In genomic region chr13:39051157-39051556, GRCh38 we compare ENCODE assay signal across 10 cellular contexts. TPM values are rescaled to one million over a fixed set of nuclear protein-coding genes. Genes with fewer than 3 reads are reported as not detected.
DNase-seq lines count a peak whose midpoint lies in the region; ATAC-seq, FAIRE-seq and TF ChIP-seq lines count a peak whose summit lies in the region.
"Had no signal": no experiment of that assay in that cellular context is flagged by ENCODE, and none has a peak within 500 bp of the region (broad histone marks: within the 10 kb centered on the region; RNA-seq: fewer than 3 reads in every experiment).

No MANE protein-coding gene starts in this region.

- H3K36me3 Mint-ChIP-seq in activated naive CD8-positive, alpha-beta T cell treated with anti-CD3 and anti-CD28 coated beads for 36 hours = peaks cover 18% of the 10 kb centered on the region

- H3K9me3 ChIP-seq in keratinocyte (ENCODE audit: control insufficient read depth, low read depth, low read length) (no peaks in the 10 kb centered on the region), gastrocnemius medialis (no peaks in the 10 kb centered on the region)
- H3K9me3 ChIP-seq: pancreas had no signal

- in situ Hi-C loops in gastrocnemius medialis (cut with MboI; ENCODE audit: low sequenced_read_pairs in 4 of 4) = no loop called here

- H3K4me3 ChIP-seq in keratinocyte (ENCODE audit: control insufficient read depth in 2 of 3, extremely low read depth in 1 of 3, insufficient read depth in 2 of 3, low read depth in 1 of 3, low read length in 3 of 3) (no peak overlapping the region), gastrocnemius medialis (no peak overlapping the region)
- H3K4me3 ChIP-seq: pancreas had no signal

- H4K20me1 ChIP-seq in keratinocyte (ENCODE audit: control insufficient read depth, extremely low read depth, insufficient read depth, low read length) = no peaks in the 10 kb centered on the region

- H3K9ac ChIP-seq in keratinocyte (ENCODE audit: control insufficient read depth, extremely low read depth, insufficient read depth, low read length) = no peak overlapping the region

- H3K4me1 ChIP-seq in keratinocyte (ENCODE audit: control insufficient read depth, extremely low read depth, insufficient read depth, low read length) (no peaks in the 10 kb centered on the region), gastrocnemius medialis (no peaks in the 10 kb centered on the region)
- H3K4me1 ChIP-seq: pancreas had no signal

- TF ChIP-seq POLR2A in gastrocnemius medialis (IDR thresholded peaks at IDR 0.05) = no peak

- H3K27ac ChIP-seq in keratinocyte (ENCODE audit: control insufficient read depth, insufficient read depth, low read length) (no peak overlapping the region), gastrocnemius medialis (no peak overlapping the region)
- H3K27ac ChIP-seq: pancreas had no signal

- no peak overlapping the region for H3K27ac Mint-ChIP-seq in activated naive CD8-positive, alpha-beta T cell treated with anti-CD3 and anti-CD28 coated beads for 36 hours
- H3K27ac Mint-ChIP-seq: T-helper 1 cell treated with Interleukin-12 subunit alpha and Interleukin-12 subunit beta and Interleukin-4 antibody, amounts not matched to agents 30 μg/mL and 1 μg/mL, for 36 hours had no signal

- no peak overlapping the region for H3K4me3 Mint-ChIP-seq in activated naive CD8-positive, alpha-beta T cell treated with anti-CD3 and anti-CD28 coated beads for 36 hours
- H3K4me3 Mint-ChIP-seq: T-helper 1 cell treated with Interleukin-12 subunit alpha and Interleukin-12 subunit beta and Interleukin-4 antibody, amounts not matched to agents 30 μg/mL and 1 μg/mL, for 36 hours had no signal

- peaks cover 12% of the 10 kb centered on the region for H3K4me1 Mint-ChIP-seq in activated naive CD8-positive, alpha-beta T cell treated with anti-CD3 and anti-CD28 coated beads for 36 hours

- no peak overlapping the region for H2AFZ ChIP-seq in keratinocyte (ENCODE audit: control insufficient read depth, low read length)

- peak in 2 of 3 experiments; percentile 39 to 41 for TF ChIP-seq CTCF in keratinocyte (optimal IDR thresholded peaks at IDR 0.05 in 1 of 3, IDR thresholded peaks at IDR 0.05 in 1 of 3, conservative IDR thresholded peaks at IDR 0.05 in 1 of 3; ENCODE audit: extremely low read depth in 1 of 3, insufficient read depth in 2 of 3, low read length in 3 of 3)
- peak in 2 of 5 experiments; percentile 6 to 29 for TF ChIP-seq CTCF in gastrocnemius medialis (IDR thresholded peaks at IDR 0.05 in 4 of 5, conservative IDR thresholded peaks at IDR 0.05 in 1 of 5)

- dilution Hi-C loops in keratinocyte (cut with MboI; ENCODE audit: extremely low pct_ligation_motif_present, low sequenced_read_pairs) = no loop called here

- ATAC-seq in gastrocnemius medialis = no peak
- no peak for ATAC-seq in GM18520 (IDR thresholded peaks at IDR 0.05; ENCODE audit: unreplicated experiment)
- no peak for ATAC-seq in HG02610 (IDR thresholded peaks at IDR 0.05; ENCODE audit: unreplicated experiment)

- H3K36me3 ChIP-seq in keratinocyte (ENCODE audit: control insufficient read depth in 2 of 2, extremely low read depth in 1 of 2, insufficient read depth in 2 of 2, low read length in 2 of 2) (no peaks in the 10 kb centered on the region), gastrocnemius medialis (no peaks in the 10 kb centered on the region)
- H3K36me3 ChIP-seq: pancreas had no signal

- H3K27me3 ChIP-seq in keratinocyte (ENCODE audit: control insufficient read depth, extremely low read depth, insufficient read depth, low read length) = no peaks in the 10 kb centered on the region
- no peaks in the 10 kb centered on the region for H3K27me3 ChIP-seq in gastrocnemius medialis
- H3K27me3 ChIP-seq: pancreas had no signal

- H3K9me3 Mint-ChIP-seq in activated naive CD8-positive, alpha-beta T cell treated with anti-CD3 and anti-CD28 coated beads for 36 hours = peaks cover 2% of the 10 kb centered on the region

- no peaks in the 10 kb centered on the region for H3K27me3 Mint-ChIP-seq in activated naive CD8-positive, alpha-beta T cell treated with anti-CD3 and anti-CD28 coated beads for 36 hours

- H3K79me2 ChIP-seq in keratinocyte (ENCODE audit: control insufficient read depth, insufficient read depth, low read length) = no peaks in the 10 kb centered on the region

- peak; percentile 66 for FAIRE-seq in TTC549 (lab: Jason Lieb, UNC)
- no peak for FAIRE-seq in keratinocyte (lab: Jason Lieb, UNC)

- DNase-seq in GM03348 (ENCODE audit: low spot score) (peak; percentile 43), LoVo (ENCODE audit: low spot score) (peak; percentile 15), keratinocyte (ENCODE audit: low read depth, low spot score) (no peak), gastrocnemius medialis (no peak)
- DNase-seq in activated naive CD8-positive, alpha-beta T cell treated with anti-CD3 and anti-CD28 coated beads for 36 hours = no peak
- DNase-seq: pancreas had no signal

- H3K9me1 ChIP-seq in keratinocyte (ENCODE audit: control insufficient read depth, extremely low read depth, insufficient read depth, low read length) = no peaks in the 10 kb centered on the region

- no peak overlapping the region for H3K4me2 ChIP-seq in keratinocyte (ENCODE audit: control insufficient read depth, extremely low read depth, insufficient read depth, low read depth, low read length)

- intact Hi-C loops in gastrocnemius medialis (cut with DNase I; ENCODE audit: low total_unique reads) = loop anchor here (5.0 kb wide), 1 partner anchor 566 kb away; no protein-coding TSS in a partner anchor

RNA-seq across cellular contexts. Expression of gene NHLRC3, which starts 12.9 kb away (rescaled TPM):
- 5.4 to 9.6 TPM (median 8.8 TPM) in 3 replicates for polyA plus RNA-seq in keratinocyte
- polyA plus RNA-seq in keratinocyte (2011; ENCODE audit: low read depth) = 2.5 TPM
- 2.1 and 3.1 TPM in 2 replicates for polyA plus RNA-seq in keratinocyte (2011; cell fraction: cytosol; rRNA removed)
- polyA plus RNA-seq in keratinocyte (2011; cell fraction: nucleus; rRNA removed) = 19.4 and 25.1 TPM in 2 replicates
- polyA plus RNA-seq in keratinocyte (2012; ENCODE audit: low replicate concordance) = 5.3 and 5.4 TPM in 2 replicates
- polyA minus RNA-seq in keratinocyte = 2.9 to 9.2 TPM (median 6.6 TPM) in 3 replicates
- polyA minus RNA-seq in keratinocyte (2011; cell fraction: cytosol; rRNA and poly(A)+ RNA removed) = 1.5 TPM
- polyA minus RNA-seq in keratinocyte (2011; cell fraction: nucleus; rRNA and poly(A)+ RNA removed) = 9.5 and 15.5 TPM in 2 replicates
- total RNA-seq in gastrocnemius medialis = 10 to 100 TPM in 1 of 4 donors, 1 to 10 TPM in 3; 7.8 to 10.5 (median 8.0) TPM
- 10 to 100 TPM; 12.9 to 16.4 TPM for total RNA-seq in activated naive CD8-positive, alpha-beta T cell treated with anti-CD3 and anti-CD28 coated beads for 36 hours

RNA-seq across cellular contexts. Expression of gene PROSER1, which starts 13.3 kb away (rescaled TPM):
- polyA plus RNA-seq in keratinocyte = 7.0 to 16.9 TPM (median 14.5 TPM) in 3 replicates
- polyA plus RNA-seq in keratinocyte (2011; ENCODE audit: low read depth) = 23.8 TPM
- 10.9 and 16.8 TPM in 2 replicates for polyA plus RNA-seq in keratinocyte (2011; cell fraction: cytosol; rRNA removed)
- 24.9 and 27.2 TPM in 2 replicates for polyA plus RNA-seq in keratinocyte (2011; cell fraction: nucleus; rRNA removed)
- 11.6 and 12.4 TPM in 2 replicates for polyA plus RNA-seq in keratinocyte (2012; ENCODE audit: low replicate concordance)
- polyA minus RNA-seq in keratinocyte = 8.2 to 14.8 TPM (median 12.1 TPM) in 3 replicates
- 11.7 TPM for polyA minus RNA-seq in keratinocyte (2011; cell fraction: cytosol; rRNA and poly(A)+ RNA removed)
- 9.3 and 11.5 TPM in 2 replicates for polyA minus RNA-seq in keratinocyte (2011; cell fraction: nucleus; rRNA and poly(A)+ RNA removed)
- 10 to 100 TPM in 1 of 4 donors, 1 to 10 TPM in 3; 6.9 to 11.5 (median 9.1) TPM for total RNA-seq in gastrocnemius medialis
- 100 to 1,000 TPM; 106 to 111 TPM for total RNA-seq in activated naive CD8-positive, alpha-beta T cell treated with anti-CD3 and anti-CD28 coated beads for 36 hours

Comparison
In these comparisons a context has a peak if more than half of its experiments do, and no peak if none do; other contexts are left out.
1. DNase-seq: peak in GM03348 (single experiment) and LoVo (single experiment); none in keratinocyte (single experiment), gastrocnemius medialis (0 of 2) and activated naive CD8-positive, alpha-beta T cell treated with anti-CD3 and anti-CD28 coated beads for 36 hours (single experiment).
2. RNA of gene PROSER1, which starts 13.3 kb away (total RNA-seq): 106 to 111 TPM in activated naive CD8-positive, alpha-beta T cell treated with anti-CD3 and anti-CD28 coated beads for 36 hours; 6.9 to 11.5 TPM in gastrocnemius medialis; every median in the first group is over 4 times any median in the second.